ENCODE assay signal across 8 cellular contexts in the genomic region with DNA sequence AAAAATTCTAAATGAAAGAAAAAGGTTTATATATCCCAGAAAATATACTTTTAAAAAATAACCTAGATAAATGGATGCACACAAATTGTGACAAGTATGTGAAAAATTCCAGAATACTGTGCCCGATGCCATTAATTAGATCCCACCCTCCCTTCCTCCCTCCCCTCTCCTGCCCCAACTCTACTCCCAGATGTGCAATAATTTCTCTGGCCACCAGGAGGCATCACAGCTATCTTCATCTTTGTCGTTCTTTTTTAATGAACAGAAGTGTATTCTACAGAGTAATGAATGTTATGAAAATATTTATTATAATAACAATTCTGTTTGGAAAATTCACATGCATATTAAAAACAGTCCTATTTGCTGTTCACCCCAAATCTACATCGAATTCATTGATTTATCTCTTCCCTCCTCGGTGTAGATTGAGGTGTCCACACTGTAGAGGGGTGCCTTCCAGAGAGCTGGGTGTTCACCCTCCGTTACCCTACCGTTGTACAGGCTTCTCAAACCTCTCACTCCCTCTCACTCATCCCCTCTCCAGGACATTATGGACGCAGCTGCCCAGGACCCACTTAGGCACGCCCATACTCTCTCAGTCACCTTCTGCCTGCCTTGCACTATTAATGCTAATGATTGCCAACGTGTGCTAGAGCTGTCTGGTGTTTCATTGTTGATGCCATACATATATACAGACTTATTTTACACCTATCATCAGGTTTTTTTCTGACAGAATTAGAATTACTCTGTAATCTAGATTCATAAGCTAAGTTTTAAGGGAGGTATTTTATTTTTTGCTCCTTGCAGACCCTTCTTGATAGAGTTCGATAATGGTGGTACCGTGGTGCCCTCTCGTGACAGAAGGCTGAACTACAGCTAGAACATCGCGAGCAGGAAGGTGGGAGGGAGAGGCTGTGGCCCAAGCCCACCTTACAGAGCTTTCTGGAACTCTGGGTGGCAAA. TPM values are rescaled to one million over a fixed set of nuclear protein-coding genes. Genes with fewer than 3 reads are reported as not detected.
DNase-seq lines count a peak whose midpoint lies in the region; ATAC-seq and TF ChIP-seq lines count a peak whose summit lies in the region.

No MANE protein-coding gene starts in this region.

- peak; percentile 52 to 66 (median 63); a peak in 5 of 6 replicates for TF ChIP-seq CTCF in HCT116 (IDR thresholded peaks at IDR 0.05 in 2 of 3, conservative IDR thresholded peaks at IDR 0.05 in 1 of 3; ENCODE audit: borderline replicate concordance in 1 of 3, insufficient read depth in 1 of 3, low read depth in 2 of 3, low read length in 2 of 3)

- TF ChIP-seq RAD21 in HCT116 (IDR thresholded peaks at IDR 0.05; ENCODE audit: low read depth) = peak; percentile 38; the same call in 1 of the 2 replicates

- H3K4me1 ChIP-seq in HCT116 (ENCODE audit: control insufficient read depth in 1 of 2, insufficient read depth in 2 of 2, low read length in 2 of 2) = peaks cover 0 to 4% of the 10 kb centered on the region in 2 experiments; a peak in 2 of 4 replicates
- H3K4me1 ChIP-seq in skeletal muscle satellite cell (ENCODE audit: control insufficient read depth, insufficient read depth, low read length) = no peaks in the 10 kb centered on the region

- peaks cover 3 to 7% of the 10 kb centered on the region in 2 donors for H3K27me3 Mint-ChIP-seq in T-cell

- H3K9me3 Mint-ChIP-seq in T-cell = no peaks in the 10 kb centered on the region

- no peak for TF ChIP-seq POLR2A in HCT116 (IDR thresholded peaks at IDR 0.05; ENCODE audit: borderline replicate concordance, extremely low read depth, insufficient read depth, insufficient read length)

- H3K27ac Mint-ChIP-seq in T-cell = no peak overlapping the region

- no peaks in the 10 kb centered on the region for H3K9me2 ChIP-seq in HCT116 (ENCODE audit: insufficient read depth)

- RAD21 ChIA-PET in HCT116 (lab: Charles Lee; ENCODE audit: low non-redundant PET in 1 of 2, low total read pairs in 2 of 2, uncharacterized antibody in 2 of 2, unreplicated experiment in 2 of 2) = interaction anchor here (1.0 to 1.4 kb wide), 3 partner anchors 17 to 225 kb away, joined by 3 to 5 read pairs (median 4); no protein-coding TSS in a partner anchor

- POLR2A ChIA-PET in HCT116 (lab: Charles Lee) (no interaction called here), T-cell (lab: Charles Lee) (interaction anchor here (0.5 to 0.7 kb wide), 2 partner anchors 10 to 1397 kb away, joined by 3 to 13 read pairs; no protein-coding TSS in a partner anchor)

- H4K20me1 ChIP-seq in HCT116 (ENCODE audit: insufficient read depth) = no peaks in the 10 kb centered on the region

- H3K27ac ChIP-seq in HCT116 (ENCODE audit: low read depth, low read length) = no peak overlapping the region

- no peak overlapping the region for H3K4me3 ChIP-seq in HCT116 (replicated peaks in 1 of 2; ENCODE audit: low read depth in 1 of 2, low read length in 2 of 2)
- peak overlapping the region; percentile 47 for H3K4me3 ChIP-seq in skeletal muscle satellite cell (ENCODE audit: low read length)

- CTCF ChIA-PET in HCT116 (lab: Charles Lee) = interaction anchor here (0.7 to 2.1 kb wide), 22 partner anchors 9 to 883 kb away, joined by 3 to 19 read pairs (median 4); partner anchors contain the start of gene TMSB15A
- CTCF ChIA-PET in T-cell (lab: Charles Lee) = interaction anchor here (0.5 to 2.1 kb wide), 25 partner anchors 9 to 1584 kb away, joined by 3 to 11 read pairs (median 3); no protein-coding TSS in a partner anchor

- H3K27me3 ChIP-seq in HCT116 (ENCODE audit: insufficient read depth, low read length) = no peaks in the 10 kb centered on the region
- H3K27me3 ChIP-seq in skeletal muscle satellite cell (ENCODE audit: control insufficient read depth, insufficient read depth, low read length) = peaks cover 6% of the 10 kb centered on the region

- intact Hi-C loops in HCT116 (cut with micrococcal nuclease) = loop anchor here (1.0 to 5.0 kb wide), 3 partner anchors 206 to 296 kb away; no protein-coding TSS in a partner anchor

- peaks cover 6 to 7% (median 6%) of the 10 kb centered on the region in 3 donors for H3K4me1 Mint-ChIP-seq in T-cell

- no peaks in the 10 kb centered on the region for H3K36me3 Mint-ChIP-seq in T-cell

- H3K4me3 Mint-ChIP-seq in T-cell = peak overlapping the region; percentile 49 to 75 (median 69)

- H3K36me3 ChIP-seq in HCT116 (ENCODE audit: control insufficient read depth in 1 of 2, insufficient read depth in 2 of 2, low read length in 2 of 2) (no peaks in the 10 kb centered on the region), skeletal muscle satellite cell (ENCODE audit: insufficient read depth, low read length) (no peaks in the 10 kb centered on the region)

- no peak overlapping the region for H2AFZ ChIP-seq in HCT116 (ENCODE audit: low read depth, low read length, poor library complexity, severe bottlenecking)

- DNase-seq in ELF-1 (ENCODE audit: low read depth, low spot score) (peak; percentile 92), HCT116 (ENCODE audit: low read depth, low spot score) (peak; percentile 23), NCI-H128 (lab: John Stamatoyannopoulos, UW; ENCODE audit: unreplicated experiment) (peak; percentile 34), T-cell (peak in 32 of 34 experiments; percentile 4 to 61 (median 34)), amniotic epithelial cell (ENCODE audit: low read depth) (peak; percentile 26), hippocampal formation (lab: John Stamatoyannopoulos, UW) (peak; percentile 13 to 35)

- no peak overlapping the region for H3K9ac ChIP-seq in HCT116 (ENCODE audit: low read length)
- H3K9ac ChIP-seq in skeletal muscle satellite cell (ENCODE audit: low read depth, low read length) = no peak overlapping the region

- H3K4me2 ChIP-seq in HCT116 (ENCODE audit: low read length) = peak overlapping the region; percentile 61
- H3K4me2 ChIP-seq in skeletal muscle satellite cell (ENCODE audit: low read length) = peak overlapping the region; percentile 82

- peak; percentile 87 for ATAC-seq in HCT116
- peak; percentile 61 to 79 (median 73) for ATAC-seq in T-cell (replicated peaks in 1 of 4)
- ATAC-seq in HG03196 (IDR thresholded peaks at IDR 0.05; ENCODE audit: unreplicated experiment) = no peak

- no peaks in the 10 kb centered on the region for H3K79me2 ChIP-seq in HCT116 (ENCODE audit: insufficient read depth, low read length)

- no TSS peak for BruUV-seq in HCT116 (replicated peaks; lab: Mats Ljungman, UMichigan)

- no peaks in the 10 kb centered on the region for H3K9me3 ChIP-seq in HCT116 (ENCODE audit: control insufficient read depth in 1 of 2, insufficient read depth in 1 of 2, low read depth in 1 of 2, low read length in 2 of 2)
- no peaks in the 10 kb centered on the region for H3K9me3 ChIP-seq in skeletal muscle satellite cell (replicated peaks; ENCODE audit: low read length)

TF ChIP-seq in HCT116, 20 proteins besides CTCF, POLR2A, EP300 and RAD21 (continues in another document):
- TF ChIP-seq MAX (IDR thresholded peaks at IDR 0.05) (no peak), SRF (IDR thresholded peaks at IDR 0.05; ENCODE audit: low read depth) (no peak), REST (IDR thresholded peaks at IDR 0.05; ENCODE audit: low read depth) (no peak), SP1 (IDR thresholded peaks at IDR 0.05; ENCODE audit: low read depth) (no peak), JUND (IDR thresholded peaks at IDR 0.05) (no peak)
- TF ChIP-seq, protein P1, sequence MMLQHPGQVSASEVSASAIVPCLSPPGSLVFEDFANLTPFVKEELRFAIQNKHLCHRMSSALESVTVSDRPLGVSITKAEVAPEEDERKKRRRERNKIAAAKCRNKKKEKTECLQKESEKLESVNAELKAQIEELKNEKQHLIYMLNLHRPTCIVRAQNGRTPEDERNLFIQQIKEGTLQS (IDR thresholded peaks at IDR 0.05) = no peak

RNA-seq across cellular contexts. Expression of gene RAB40AL, which starts 14.1 kb away (rescaled TPM):
- total RNA-seq in HCT116 (2021; ENCODE audit: unreplicated experiment) (0.84 TPM), T-cell (under 1 TPM in 4 of 5 donors, not detected in 1; 0.26 to 0.82 (median 0.39) TPM)
- polyA plus RNA-seq in HCT116 (2012) = not detected in 2 replicates
- total RNA-seq in skeletal muscle satellite cell (2012; rRNA removed) = 0.25 TPM in 1 of 2 replicates, not detected in the other

Comparison
In these comparisons a context has a peak if more than half of its experiments do, and no peak if none do; other contexts are left out.
1. DNase-seq: peak in every context shown above with its lines; median percentile 92 in ELF-1; 34 in T-cell; 34 in NCI-H128; 26 in amniotic epithelial cell; 24 in hippocampal formation; 23 in HCT116.